Comparison of ENCODE assay signal across 13 cellular contexts in the genomic region with DNA sequence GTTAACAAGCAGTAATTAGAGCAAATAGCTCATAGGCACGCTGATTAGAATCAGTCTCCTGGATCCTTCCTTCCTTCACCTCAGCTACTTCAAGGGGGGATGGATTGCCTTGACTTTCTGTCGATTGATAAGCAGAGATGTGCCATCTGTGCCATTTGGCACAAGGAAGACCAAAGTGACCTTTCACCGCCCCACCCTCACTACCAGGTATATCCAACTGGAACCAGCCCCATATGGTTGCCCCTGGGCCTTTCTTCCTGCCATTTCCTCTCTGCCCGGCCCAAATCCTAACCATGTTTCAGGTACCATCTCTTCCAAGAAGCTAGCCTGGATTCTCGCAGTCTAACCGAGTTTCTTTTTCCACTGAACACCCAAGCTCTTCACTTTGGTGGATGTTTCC. TPM values are rescaled to one million over a fixed set of nuclear protein-coding genes. Genes with fewer than 3 reads are reported as not detected.
"Had no signal": no experiment of that assay in that cellular context is flagged by ENCODE, and none has a peak within 500 bp of the region (broad histone marks: within the 10 kb centered on the region; RNA-seq: fewer than 3 reads in every experiment).

No MANE protein-coding gene starts in this region.

- FAIRE-seq: urothelium cell line had no signal

- H3K4me1 Mint-ChIP-seq: central memory CD8-positive, alpha-beta T cell had no signal

- H3K4me3 Mint-ChIP-seq: activated CD4-positive, alpha-beta T cell treated with anti-CD3 and anti-CD28 coated beads for 36 hours; activated CD8-positive, alpha-beta T cell treated with anti-CD3 and anti-CD28 coated beads for 36 hours; central memory CD8-positive, alpha-beta T cell; stimulated activated memory B cell treated with anti-CD40 and anti-IgM and Interleukin-4, amounts not matched to agents 10 μg/mL and 1 μg/mL and 100 μg/mL, for 72 hours had no signal

- H3K27me3 Mint-ChIP-seq: activated CD4-positive, alpha-beta T cell treated with anti-CD3 and anti-CD28 coated beads for 36 hours; activated CD8-positive, alpha-beta T cell treated with anti-CD3 and anti-CD28 coated beads for 36 hours; central memory CD8-positive, alpha-beta T cell; stimulated activated memory B cell treated with anti-CD40 and anti-IgM and Interleukin-4, amounts not matched to agents 10 μg/mL and 1 μg/mL and 100 μg/mL, for 72 hours had no signal

- H3K27ac Mint-ChIP-seq: activated CD4-positive, alpha-beta T cell treated with anti-CD3 and anti-CD28 coated beads for 36 hours; activated CD8-positive, alpha-beta T cell treated with anti-CD3 and anti-CD28 coated beads for 36 hours; stimulated activated memory B cell treated with anti-CD40 and anti-IgM and Interleukin-4, amounts not matched to agents 10 μg/mL and 1 μg/mL and 100 μg/mL, for 72 hours had no signal

- DNase-seq: activated CD4-positive, alpha-beta T cell treated with anti-CD3 and anti-CD28 coated beads for 36 hours; activated CD8-positive, alpha-beta T cell treated with anti-CD3 and anti-CD28 coated beads for 36 hours; activated gamma-delta T cell; activated T-cell treated with anti-CD3 and anti-CD28 coated beads, Interleukin-2, amount 50 U/mL, for 48 hours; effector CD4-positive, alpha-beta T cell; esophagus squamous epithelium; naive thymus-derived CD8-positive, alpha-beta T cell had no signal

- H3K36me3 ChIP-seq: esophagus squamous epithelium had no signal

- ATAC-seq: activated CD4-positive, alpha-beta T cell treated with anti-CD3 and anti-CD28 coated beads for 36 hours; activated CD8-positive, alpha-beta T cell treated with anti-CD3 and anti-CD28 coated beads for 36 hours; activated naive CD4-positive, alpha-beta T cell treated with anti-CD3 and anti-CD28 coated beads, Interleukin-2, amount 50 U/mL, for 72 hours; naive thymus-derived CD8-positive, alpha-beta T cell; stimulated activated memory B cell treated with anti-CD40 and anti-IgM and Interleukin-4, amounts not matched to agents 10 μg/mL and 1 μg/mL and 100 μg/mL, for 72 hours had no signal

- H3K9me3 ChIP-seq: esophagus squamous epithelium had no signal

- H3K9me3 Mint-ChIP-seq: activated naive CD4-positive, alpha-beta T cell treated with anti-CD3 and anti-CD28 coated beads, Interleukin-2, amount 50 U/mL, for 72 hours; central memory CD8-positive, alpha-beta T cell had no signal

- H3K27me3 ChIP-seq: esophagus squamous epithelium had no signal

- H3K27ac ChIP-seq: coronary artery had no signal

RNA-seq across cellular contexts. Expression of a gene that starts 8.7 kb away (rescaled TPM):
- total RNA-seq: osteoblast had no signal
